In the genomic region with DNA sequence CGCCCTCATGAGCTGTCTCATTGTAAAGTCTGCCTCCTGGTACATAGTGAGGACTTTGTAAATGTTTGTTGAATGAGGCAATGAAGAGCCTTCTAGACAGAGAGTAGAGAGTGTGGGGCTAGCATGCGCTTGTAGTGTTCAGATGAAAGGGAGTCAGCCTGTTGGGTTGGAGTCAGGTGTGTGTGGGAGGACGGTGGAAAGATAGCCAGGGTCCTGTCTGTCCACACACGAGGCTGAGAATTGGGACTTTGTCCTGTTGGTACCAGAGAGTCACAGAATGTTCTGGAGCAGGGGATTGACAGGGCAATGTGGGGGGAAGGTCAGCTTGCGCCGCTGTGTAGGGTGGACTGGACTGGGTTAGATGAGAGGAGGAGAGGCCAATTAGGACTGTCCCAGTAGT, we compare ENCODE assay signal across 22 cellular contexts. TPM values are rescaled to one million over a fixed set of nuclear protein-coding genes. Genes with fewer than 3 reads are reported as not detected.
"Had no signal": no experiment of that assay in that cellular context is flagged by ENCODE, and none has a peak within 500 bp of the region (broad histone marks: within the 10 kb centered on the region; RNA-seq: fewer than 3 reads in every experiment).

No MANE protein-coding gene starts in this region.

- FAIRE-seq: colon, frontal cortex, small intestine, urothelium cell line had no signal

- H3K27ac Mint-ChIP-seq: dendritic cell treated with granulocyte-macrophage colony-stimulating factor and Interleukin-4, amounts not matched to agents 40 ng/mL and 50 ng/mL, for 4 days; endodermal cell; naive thymus-derived CD4-positive, alpha-beta T cell; nephron progenitor cell had no signal

- H3K9me3 Mint-ChIP-seq: dendritic cell treated with granulocyte-macrophage colony-stimulating factor and Interleukin-4, amounts not matched to agents 40 ng/mL and 50 ng/mL, for 4 days; endodermal cell; naive thymus-derived CD4-positive, alpha-beta T cell; nephron progenitor cell had no signal

- H3K4me1 ChIP-seq: heart left ventricle had no signal

- H3K4me3 ChIP-seq: heart left ventricle, ovary had no signal

- H3K27me3 ChIP-seq: heart left ventricle, ovary had no signal

- H3K36me3 ChIP-seq: heart left ventricle, ovary had no signal

- H3K9me3 ChIP-seq: heart left ventricle, ovary had no signal

- DNase-seq: endodermal cell; heart left ventricle; hippocampal formation; left colon; naive thymus-derived CD4-positive, alpha-beta T cell; nephron progenitor cell; ovary; right cardiac atrium; small intestine; stimulated activated CD4-positive, alpha-beta T cell treated with anti-CD3 and anti-CD28 coated beads, Interleukin-12 subunit alpha, Interleukin-12 subunit beta, amount 100 ng/mL, for 4 hours; stimulated activated naive CD4-positive, alpha-beta T cell treated with Interleukin-2 at 50 U/mL for 16 hours; trophoblast cell had no signal

- ATAC-seq: heart left ventricle; left colon; naive thymus-derived CD4-positive, alpha-beta T cell; right cardiac atrium had no signal

- H3K4me1 Mint-ChIP-seq: naive thymus-derived CD4-positive, alpha-beta T cell had no signal

- H3K4me3 Mint-ChIP-seq: dendritic cell treated with granulocyte-macrophage colony-stimulating factor and Interleukin-4, amounts not matched to agents 40 ng/mL and 50 ng/mL, for 4 days; endodermal cell; naive thymus-derived CD4-positive, alpha-beta T cell; nephron progenitor cell had no signal

- H3K27ac ChIP-seq: heart left ventricle, ovary had no signal

- H3K36me3 Mint-ChIP-seq: naive thymus-derived CD4-positive, alpha-beta T cell had no signal

RNA-seq across cellular contexts. Expression of a gene that starts 58.7 kb away (rescaled TPM):
- total RNA-seq: frontal cortex, glomerular endothelial cell, kidney epithelial cell, mesenteric fat pad, ovary, posterior vena cava had no signal
- polyA plus RNA-seq: fibroblast of lung, heart left ventricle, liver, ovary, right cardiac atrium had no signal
